In the genomic region with DNA sequence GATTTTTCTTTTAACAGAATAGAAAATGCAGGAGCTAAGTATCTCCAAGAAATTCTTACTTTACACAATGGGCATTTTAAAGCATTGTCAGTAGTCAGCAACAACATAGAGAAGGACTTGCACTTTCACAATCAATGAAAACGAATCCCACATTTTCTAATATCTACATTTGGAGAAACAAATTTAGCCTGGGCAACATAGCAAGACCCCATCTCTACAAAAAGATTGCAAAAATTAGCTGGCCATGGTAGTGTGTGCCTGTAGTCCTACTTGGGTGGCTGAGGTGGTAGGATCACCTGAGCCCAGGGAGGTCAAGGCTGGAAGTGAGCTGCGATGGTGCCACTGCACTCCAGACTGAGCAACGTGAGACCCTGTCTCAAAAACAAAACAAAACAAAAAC, we compare ENCODE assay signal across 29 cellular contexts.
"Had no signal": no experiment of that assay in that cellular context is flagged by ENCODE, and none has a peak within 500 bp of the region (broad histone marks: within the 10 kb centered on the region; RNA-seq: fewer than 3 reads in every experiment).

No MANE protein-coding gene starts in this region.

- H3K27ac Mint-ChIP-seq: dendritic cell treated with granulocyte-macrophage colony-stimulating factor and Interleukin-4, amounts not matched to agents 40 ng/mL and 50 ng/mL, for 4 days; effector memory CD8-positive, alpha-beta T cell; endodermal cell had no signal

- DNase-seq: colonic mucosa; cortex of kidney; dermis blood vessel endothelial cell; dorsolateral prefrontal cortex; effector CD4-positive, alpha-beta T cell; effector CD8-positive, alpha-beta T cell; effector memory CD4-positive, alpha-beta T cell; effector memory CD8-positive, alpha-beta T cell; endodermal cell; erythroblast; esophagus squamous epithelium; foreskin fibroblast; foreskin keratinocyte; foreskin melanocyte; gastrocnemius medialis; glutamatergic neuron; head of caudate nucleus; heart left ventricle; heart right ventricle had no signal

- H3K27me3 ChIP-seq: colonic mucosa, dorsolateral prefrontal cortex, esophagus muscularis mucosa, esophagus squamous epithelium, foreskin keratinocyte, gastrocnemius medialis, gastroesophageal sphincter, heart left ventricle, heart right ventricle, hepatocyte had no signal

- H3K4me2 ChIP-seq: hepatocyte had no signal

- H3K9me3 Mint-ChIP-seq: dendritic cell treated with granulocyte-macrophage colony-stimulating factor and Interleukin-4, amounts not matched to agents 40 ng/mL and 50 ng/mL, for 4 days; effector memory CD8-positive, alpha-beta T cell had no signal

- FAIRE-seq: endometrium, endothelial cell of umbilical vein, frontal cortex had no signal

- H3K4me1 ChIP-seq: colonic mucosa, esophagus muscularis mucosa, gastrocnemius medialis, gastroesophageal sphincter, heart left ventricle, heart right ventricle had no signal

- H3K9me3 ChIP-seq: colonic mucosa, esophagus muscularis mucosa, esophagus squamous epithelium, gastrocnemius medialis, gastroesophageal sphincter had no signal

- H3K27ac ChIP-seq: colonic mucosa, coronary artery, dorsolateral prefrontal cortex, epithelial cell of prostate, esophagus muscularis mucosa, esophagus squamous epithelium, foreskin keratinocyte, gastrocnemius medialis, gastroesophageal sphincter, heart left ventricle, heart right ventricle, hepatocyte had no signal

- H3K4me1 Mint-ChIP-seq: endodermal cell had no signal

- H3K4me3 Mint-ChIP-seq: dendritic cell treated with granulocyte-macrophage colony-stimulating factor and Interleukin-4, amounts not matched to agents 40 ng/mL and 50 ng/mL, for 4 days; effector memory CD8-positive, alpha-beta T cell; endodermal cell had no signal

- H2AFZ ChIP-seq: hepatocyte had no signal

- ATAC-seq: effector memory CD8-positive, alpha-beta T cell; esophagus mucosa; foreskin keratinocyte; gastrocnemius medialis; gastroesophageal sphincter; heart left ventricle; heart right ventricle had no signal

- H3K36me3 ChIP-seq: colonic mucosa, esophagus muscularis mucosa, esophagus squamous epithelium, gastrocnemius medialis, gastroesophageal sphincter, heart left ventricle, heart right ventricle had no signal

- H3K79me2 ChIP-seq: hepatocyte had no signal

- H3K4me3 ChIP-seq: colonic mucosa, coronary artery, dorsolateral prefrontal cortex, esophagus muscularis mucosa, esophagus squamous epithelium, gastrocnemius medialis, gastroesophageal sphincter, heart left ventricle, heart right ventricle, hepatocyte had no signal

- H3K27me3 Mint-ChIP-seq: dendritic cell treated with granulocyte-macrophage colony-stimulating factor and Interleukin-4, amounts not matched to agents 40 ng/mL and 50 ng/mL, for 4 days had no signal
